In the genomic region with DNA sequence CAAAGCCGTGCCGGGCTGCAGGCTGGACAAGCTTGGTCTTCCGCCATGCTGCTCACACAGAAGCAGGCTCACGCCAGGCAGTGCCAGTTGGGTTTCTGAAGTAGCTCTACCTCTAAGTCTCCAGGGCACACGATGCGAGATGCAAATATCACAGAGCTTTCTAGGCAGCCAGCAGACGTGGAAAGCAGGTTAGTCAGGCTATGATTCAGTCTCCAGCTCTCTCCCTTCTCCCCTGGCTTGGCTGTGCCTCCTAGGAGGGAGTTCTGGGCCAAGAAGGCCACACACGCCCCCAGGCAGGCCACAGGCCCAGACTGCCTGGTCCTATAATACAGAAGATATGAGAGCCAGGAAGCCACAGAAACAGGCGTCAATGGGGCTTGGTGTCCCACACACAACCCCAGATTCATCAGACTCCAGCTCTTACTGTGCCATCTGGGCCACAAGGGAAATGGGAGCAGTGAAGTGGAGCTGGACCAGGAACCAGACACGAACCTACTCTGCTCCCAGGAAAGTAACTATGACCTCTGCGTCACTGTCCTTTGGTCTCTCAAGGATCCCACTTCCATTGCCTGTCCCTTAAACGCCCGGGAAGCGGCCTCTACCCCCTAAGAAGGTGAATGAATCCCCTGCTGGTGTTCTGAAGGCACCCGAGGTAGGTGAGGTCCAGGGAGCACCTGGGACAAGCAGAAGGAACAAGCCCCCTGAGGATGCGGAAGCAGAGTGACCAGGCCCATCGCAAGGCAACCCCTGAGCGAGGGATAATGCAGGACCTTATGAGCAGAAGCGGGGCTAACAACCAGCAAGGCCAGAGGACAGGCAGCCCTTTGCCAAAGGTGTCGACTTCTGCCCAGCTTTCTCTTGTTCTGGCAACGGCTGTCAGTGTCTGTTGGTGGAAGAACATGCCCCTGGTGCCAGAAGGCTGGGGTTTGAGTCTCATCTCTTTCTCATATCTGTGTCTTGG, we compare ENCODE assay signal across 1 cellular context.
TF ChIP-seq lines count a peak whose summit lies in the region.

No MANE protein-coding gene starts in this region.

TF ChIP-seq in SK-N-SH treated with all-trans-retinoic acid at 6 μM for 48 hours, 23 proteins besides CTCF, POLR2A, EP300 and RAD21 (continued from another document):
- TF ChIP-seq CSRNP3 (CRISPR knock-in tag; IDR thresholded peaks at IDR 0.05) (no peak), TOX (CRISPR knock-in tag; IDR thresholded peaks at IDR 0.05; ENCODE audit: borderline replicate concordance) (no peak), RARB (CRISPR knock-in tag; IDR thresholded peaks at IDR 0.05) (no peak)
